Comparison of ENCODE assay signal across 2 cellular contexts in the genomic region with DNA sequence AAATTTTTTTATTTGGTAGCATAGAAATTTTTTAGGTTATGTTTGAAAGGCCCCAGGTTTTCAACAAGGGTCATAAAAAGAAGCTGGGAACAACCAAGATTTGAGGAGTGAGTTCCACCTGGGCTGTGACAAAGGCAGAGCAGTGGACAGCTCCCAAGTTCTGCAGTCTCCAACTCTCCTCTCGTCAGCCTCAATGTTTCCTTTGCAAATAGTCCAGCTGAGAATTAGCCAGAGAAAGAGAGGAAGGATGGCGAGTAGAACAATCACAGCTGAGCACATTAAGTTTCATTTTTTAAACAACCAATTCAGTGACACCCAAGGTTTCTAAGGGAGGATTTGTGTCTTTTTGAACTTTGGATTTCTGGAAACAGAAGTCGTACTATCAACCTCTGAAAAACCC.
A peak's percentile ranks its signal among the peaks of the same experiment; 100 is the strongest.
TF ChIP-seq lines count a peak whose summit lies in the region.

No MANE protein-coding gene starts in this region.

TF ChIP-seq in endothelial cell of umbilical vein, 7 proteins besides CTCF, POLR2A, EP300 and RAD21:
- TF ChIP-seq POLR2AphosphoS5 (IDR thresholded peaks at IDR 0.05; ENCODE audit: insufficient read depth, low read depth, low read length): no peak
- no peak for TF ChIP-seq JUN (IDR thresholded peaks at IDR 0.05; ENCODE audit: borderline replicate concordance, insufficient read depth, insufficient read length, low read depth)
- no peak for TF ChIP-seq FOS (IDR thresholded peaks at IDR 0.05; ENCODE audit: borderline replicate concordance, insufficient read depth, low read length)
- no peak for TF ChIP-seq EZH2 (IDR thresholded peaks at IDR 0.05; ENCODE audit: borderline replicate concordance, low read depth, low read length, severe bottlenecking)
- TF ChIP-seq, protein P1, sequence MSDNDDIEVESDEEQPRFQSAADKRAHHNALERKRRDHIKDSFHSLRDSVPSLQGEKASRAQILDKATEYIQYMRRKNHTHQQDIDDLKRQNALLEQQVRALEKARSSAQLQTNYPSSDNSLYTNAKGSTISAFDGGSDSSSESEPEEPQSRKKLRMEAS (IDR thresholded peaks at IDR 0.05; ENCODE audit: insufficient read depth, insufficient read length): no peak
- TF ChIP-seq MYC (IDR thresholded peaks at IDR 0.05; ENCODE audit: low read depth, low read length): no peak
- TF ChIP-seq GATA2 (IDR thresholded peaks at IDR 0.05; ENCODE audit: insufficient read depth, insufficient read length, low read depth, low read length): no peak

TF ChIP-seq in HepG2, 621 proteins besides CTCF, POLR2A, EP300 and RAD21:
- TF ChIP-seq STAG1 (CRISPR knock-in tag; IDR thresholded peaks at IDR 0.05) (no peak), HNF4G (IDR thresholded peaks at IDR 0.05; ENCODE audit: borderline replicate concordance, low read depth, low read length) (no peak), HNF4G (CRISPR knock-in tag; IDR thresholded peaks at IDR 0.05; ENCODE audit: borderline replicate concordance, low read depth) (no peak)
- TF ChIP-seq, protein P2, sequence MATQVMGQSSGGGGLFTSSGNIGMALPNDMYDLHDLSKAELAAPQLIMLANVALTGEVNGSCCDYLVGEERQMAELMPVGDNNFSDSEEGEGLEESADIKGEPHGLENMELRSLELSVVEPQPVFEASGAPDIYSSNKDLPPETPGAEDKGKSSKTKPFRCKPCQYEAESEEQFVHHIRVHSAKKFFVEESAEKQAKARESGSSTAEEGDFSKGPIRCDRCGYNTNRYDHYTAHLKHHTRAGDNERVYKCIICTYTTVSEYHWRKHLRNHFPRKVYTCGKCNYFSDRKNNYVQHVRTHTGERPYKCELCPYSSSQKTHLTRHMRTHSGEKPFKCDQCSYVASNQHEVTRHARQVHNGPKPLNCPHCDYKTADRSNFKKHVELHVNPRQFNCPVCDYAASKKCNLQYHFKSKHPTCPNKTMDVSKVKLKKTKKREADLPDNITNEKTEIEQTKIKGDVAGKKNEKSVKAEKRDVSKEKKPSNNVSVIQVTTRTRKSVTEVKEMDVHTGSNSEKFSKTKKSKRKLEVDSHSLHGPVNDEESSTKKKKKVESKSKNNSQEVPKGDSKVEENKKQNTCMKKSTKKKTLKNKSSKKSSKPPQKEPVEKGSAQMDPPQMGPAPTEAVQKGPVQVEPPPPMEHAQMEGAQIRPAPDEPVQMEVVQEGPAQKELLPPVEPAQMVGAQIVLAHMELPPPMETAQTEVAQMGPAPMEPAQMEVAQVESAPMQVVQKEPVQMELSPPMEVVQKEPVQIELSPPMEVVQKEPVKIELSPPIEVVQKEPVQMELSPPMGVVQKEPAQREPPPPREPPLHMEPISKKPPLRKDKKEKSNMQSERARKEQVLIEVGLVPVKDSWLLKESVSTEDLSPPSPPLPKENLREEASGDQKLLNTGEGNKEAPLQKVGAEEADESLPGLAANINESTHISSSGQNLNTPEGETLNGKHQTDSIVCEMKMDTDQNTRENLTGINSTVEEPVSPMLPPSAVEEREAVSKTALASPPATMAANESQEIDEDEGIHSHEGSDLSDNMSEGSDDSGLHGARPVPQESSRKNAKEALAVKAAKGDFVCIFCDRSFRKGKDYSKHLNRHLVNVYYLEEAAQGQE (IDR thresholded peaks at IDR 0.05; ENCODE audit: borderline replicate concordance in 1 of 2, low read depth in 1 of 2, low read length in 2 of 2): peak in 1 of 2 experiments; percentile 45; a peak in 2 of 4 replicates
